ENCODE assay signal across 23 cellular contexts in genomic region chr5:173246135-173246495, GRCh38. TPM values are rescaled to one million over a fixed set of nuclear protein-coding genes. Genes with fewer than 3 reads are reported as not detected.
A peak's percentile ranks its signal among the peaks of the same experiment; 100 is the strongest.
DNase-seq lines count a peak whose midpoint lies in the region; ATAC-seq, FAIRE-seq and TF ChIP-seq lines count a peak whose summit lies in the region.
"Had no signal": no experiment of that assay in that cellular context is flagged by ENCODE, and none has a peak within 500 bp of the region (broad histone marks: within the 10 kb centered on the region; RNA-seq: fewer than 3 reads in every experiment).

No MANE protein-coding gene starts in this region.

- H2BK12ac ChIP-seq in H1 (ENCODE audit: low read depth, low read length): no peak overlapping the region

- H3K36me3 ChIP-seq in left ventricle myocardium inferior: no peaks in the 10 kb centered on the region
- no peaks in the 10 kb centered on the region; a peak in 1 of 8 replicates for H3K36me3 ChIP-seq in H1 (ENCODE audit: control insufficient read depth in 2 of 4, insufficient read depth in 4 of 4, low read length in 3 of 4)
- H3K36me3 ChIP-seq: BE2C had no signal

- peaks cover 59% of the 10 kb centered on the region for H3K4me1 ChIP-seq in left ventricle myocardium inferior
- peaks cover 0 to 36% (median 14%) of the 10 kb centered on the region in 4 experiments; a peak in 6 of 7 replicates for H3K4me1 ChIP-seq in H1 (replicated peaks in 1 of 4; ENCODE audit: control insufficient read depth in 3 of 4, insufficient read depth in 4 of 4, low read length in 3 of 4)
- H3K4me1 ChIP-seq: BE2C had no signal

- H4K91ac ChIP-seq in H1 (replicated peaks; ENCODE audit: insufficient read length, low read length): no peak overlapping the region

- ATAC-seq in HG02759 (IDR thresholded peaks at IDR 0.05; ENCODE audit: unreplicated experiment): no peak

- H4K20me1 ChIP-seq in H1 (replicated peaks in 1 of 2; ENCODE audit: control insufficient read depth in 1 of 2, insufficient read depth in 2 of 2, low read length in 2 of 2): peaks cover 11 to 21% of the 10 kb centered on the region in 2 experiments

- no peak for TF ChIP-seq CTCF in left ventricle myocardium inferior (IDR thresholded peaks at IDR 0.05; ENCODE audit: borderline replicate concordance)
- no peak for TF ChIP-seq CTCF in H1 (IDR thresholded peaks at IDR 0.05; ENCODE audit: control extremely low read depth in 1 of 3, insufficient read depth in 1 of 3, low read depth in 1 of 3, low read length in 3 of 3)

- peak overlapping the region; percentile 55 to 56 for H3K4me2 ChIP-seq in H1 (ENCODE audit: insufficient read depth in 1 of 2, low read depth in 2 of 2, low read length in 2 of 2)

- CTCF ChIA-PET in H1 (lab: Charles Lee; ENCODE audit: partially characterized antibody): interaction anchor here (0.6 to 1.2 kb wide), 3 partner anchors 11 to 81 kb away, joined by 3 to 5 read pairs (median 3); partner anchors contain the start of gene NKX2-5

- H4K5ac ChIP-seq in H1 (ENCODE audit: insufficient read length, low read depth, low read length): no peak overlapping the region

- H3K79me2 ChIP-seq in H1 (ENCODE audit: control insufficient read depth in 1 of 2, insufficient read depth in 2 of 2, low read length in 2 of 2): no peaks in the 10 kb centered on the region

- WGBS in H1 (ENCODE audit: extremely low coverage in 1 of 2, insufficient coverage in 1 of 2, insufficient read length in 1 of 2, insufficient replicate concordance in 2 of 2, low coverage in 1 of 2, low lambda C conversion rate in 2 of 2, missing lambda C conversion rate in 1 of 2), 2 experiments: 8% methylated on average over 17 of the region's 17 CpGs; no CpG with 5 or more reads in 1 of the 2 experiments

- no peak overlapping the region for H2BK5ac ChIP-seq in H1 (ENCODE audit: low read depth, low read length)

- no peak overlapping the region for H3K14ac ChIP-seq in H1 (ENCODE audit: insufficient read length)

- no peak overlapping the region for H2BK120ac ChIP-seq in H1 (replicated peaks; ENCODE audit: low read depth, low read length)

- no peak overlapping the region for H2BK20ac ChIP-seq in H1 (ENCODE audit: low read length)

- H2AK5ac ChIP-seq in H1 (ENCODE audit: low read depth, low read length): no peak overlapping the region

- no peak for TF ChIP-seq RAD21 in H1 (IDR thresholded peaks at IDR 0.05 in 1 of 2, conservative IDR thresholded peaks at IDR 0.05 in 1 of 2; ENCODE audit: low read depth in 2 of 2, low read length in 2 of 2)

- H3K23ac ChIP-seq in H1 (ENCODE audit: insufficient read length): no peak overlapping the region

- no peak for TF ChIP-seq EP300 in H1 (IDR thresholded peaks at IDR 0.05; ENCODE audit: borderline replicate concordance in 1 of 2, low read depth in 2 of 2, low read length in 2 of 2)

- no peak overlapping the region for H2AFZ ChIP-seq in H1 (ENCODE audit: low read length)

- H3K23me2 ChIP-seq in H1 (ENCODE audit: low read depth, low read length): no peaks in the 10 kb centered on the region; the same call in 1 of the 2 replicates

- H3K9ac ChIP-seq in H1 (replicated peaks in 1 of 4; ENCODE audit: extremely low read depth in 1 of 4, low read depth in 3 of 4, low read length in 3 of 4): no peak overlapping the region

- H2BK15ac ChIP-seq in H1 (ENCODE audit: low read length): no peak overlapping the region

- H3K27me3 ChIP-seq in left ventricle myocardium inferior (ENCODE audit: low read depth) (peaks cover 99% of the 10 kb centered on the region), H1 (replicated peaks in 1 of 4; ENCODE audit: control insufficient read depth in 3 of 4, extremely low read depth in 1 of 4, insufficient read depth in 3 of 4, low read length in 3 of 4) (peaks cover 63 to 100% (median 89%) of the 10 kb centered on the region in 4 experiments)

- POLR2A ChIA-PET in H1 (lab: Charles Lee; ENCODE audit: partially characterized antibody): interaction anchor here (1.2 to 4.8 kb wide), 3 partner anchors 11 to 18 kb away, joined by 4 to 27 read pairs (median 4); partner anchors contain the start of gene NKX2-5

- H3K4me3 ChIP-seq in left ventricle myocardium inferior (peak overlapping the region; percentile 76), H1 (ENCODE audit: extremely low read depth in 1 of 4, insufficient read depth in 2 of 4, low read depth in 3 of 4, low read length in 4 of 4) (peak overlapping the region in 3 of 4 experiments; percentile 21 to 48 (median 23); a peak in 4 of 8 replicates)

- H3K9me3 ChIP-seq in left ventricle myocardium inferior (replicated peaks) (no peaks in the 10 kb centered on the region), H1 (ENCODE audit: insufficient read depth in 2 of 2, low read depth in 1 of 2, low read length in 1 of 2) (no peaks in the 10 kb centered on the region)
- H3K9me3 ChIP-seq: BE2C had no signal

- DNase-seq in left ventricle myocardium inferior (no peak), cardiac septum (ENCODE audit: low spot score) (no peak), H1 (ENCODE audit: low read depth in 1 of 2, low spot score in 2 of 2) (no peak), mesenteric fat pad (ENCODE audit: low spot score) (peak; percentile 62), NCI-H524 treated with DMSO at 0.1 percent for 48 hours (lab: John Stamatoyannopoulos, UW) (no peak)
- no peak for DNase-seq in stimulated activated CD4-positive, alpha-beta T cell treated with anti-CD3 and anti-CD28 coated beads, Interleukin-1b, Interleukin-23, amount 100 ng/mL, for 48 hours
- DNase-seq: BE2C; CD4-positive, alpha-beta memory T cell; DMS79 treated with DMSO at 0.1 percent for 48 hours; GDM1; Kasumi-1; NCI-H1436 treated with DMSO at 0.1 percent for 48 hours; NCI-H2081; NCI-H524; NK-92 treated with Interleukin-12 subunit alpha and Interleukin-12 subunit beta, amount 100 ng/mL, for 24 hours; OCI-M1; RPMI8226 had no signal

- H3K79me1 ChIP-seq in H1 (ENCODE audit: low read depth, low read length): no peaks in the 10 kb centered on the region

- intact Hi-C loops in left ventricle myocardium inferior (cut with micrococcal nuclease) (no loop called here), cardiac septum (cut with DNase I) (no loop called here)

- no peak for FAIRE-seq in H1 (lab: Jason Lieb, UNC)
- FAIRE-seq: D721Med, GM12892, GM19239 had no signal

- H3K4ac ChIP-seq in H1 (replicated peaks; ENCODE audit: insufficient read length, low read depth, low read length): no peak overlapping the region

- H4K8ac ChIP-seq in H1 (ENCODE audit: extremely low read depth, insufficient read depth, low read length): no peak overlapping the region

- H3K56ac ChIP-seq in H1 (replicated peaks; ENCODE audit: insufficient read length, low read depth, low read length): no peak overlapping the region

- no peak overlapping the region for H3K18ac ChIP-seq in H1 (ENCODE audit: extremely low read depth, low read length)

- no peak for TF ChIP-seq POLR2A in H1 (IDR thresholded peaks at IDR 0.05; ENCODE audit: control extremely low read depth in 1 of 2, low read depth in 2 of 2, low read length in 2 of 2)

- H3K27ac ChIP-seq in left ventricle myocardium inferior (replicated peaks) (peak overlapping the region; percentile 91), H1 (ENCODE audit: low read depth, low read length) (no peak overlapping the region)
- H3K27ac ChIP-seq: HL-60 had no signal

TF ChIP-seq in H1, 55 proteins besides CTCF, POLR2A, EP300 and RAD21 (continues in another document):
- no peak for TF ChIP-seq USF2 (IDR thresholded peaks at IDR 0.05; ENCODE audit: low read length)
- no peak for TF ChIP-seq CTBP2 (IDR thresholded peaks at IDR 0.05; ENCODE audit: borderline replicate concordance, insufficient read depth, insufficient read length, low read length)
- TF ChIP-seq NANOG (IDR thresholded peaks at IDR 0.05; ENCODE audit: insufficient read depth, low read depth, low read length, poor library complexity, severe bottlenecking): no peak
- no peak for TF ChIP-seq MAX (IDR thresholded peaks at IDR 0.05)
- no peak for TF ChIP-seq ZNF274 (IDR thresholded peaks at IDR 0.05; ENCODE audit: borderline replicate concordance, extremely low read depth, low read length)
- no peak for TF ChIP-seq TAF7 (optimal IDR thresholded peaks at IDR 0.05; ENCODE audit: borderline replicate concordance, low read depth, low read length)
- TF ChIP-seq SP4 (IDR thresholded peaks at IDR 0.05; ENCODE audit: low read length): no peak
- TF ChIP-seq RFX5 (IDR thresholded peaks at IDR 0.05; ENCODE audit: borderline replicate concordance, low read depth, low read length): no peak
- TF ChIP-seq CBX8 (IDR thresholded peaks at IDR 0.05; ENCODE audit: borderline replicate concordance, low read depth, low read length): no peak
- peak; percentile 34 for TF ChIP-seq EZH2 (IDR thresholded peaks at IDR 0.05; ENCODE audit: low read depth, low read length, severe bottlenecking)
- no peak for TF ChIP-seq GTF2F1 (IDR thresholded peaks at IDR 0.05; ENCODE audit: borderline replicate concordance, low read depth, low read length)
- no peak for TF ChIP-seq JUN (IDR thresholded peaks at IDR 0.05; ENCODE audit: low read depth, low read length)
- TF ChIP-seq MAFK (IDR thresholded peaks at IDR 0.05; ENCODE audit: low read depth, low read length): no peak
- no peak for TF ChIP-seq SIRT6 (IDR thresholded peaks at IDR 0.05; ENCODE audit: low read length)

RNA-seq across cellular contexts. Expression of gene NKX2-5, which starts 11.1 kb away (rescaled TPM):
- total RNA-seq in left ventricle myocardium inferior: 248 TPM
- 157 TPM for total RNA-seq in cardiac septum
- total RNA-seq in H1 (2021; fragmentation: NEBNext Ultra II Directional; extraction: Animal tissue kit (Norgen Biotek cat#: 25700)): not detected in 2 replicates
- polyA plus RNA-seq in H1 (2011; rRNA removed): 0.13 TPM in 1 of 2 replicates, not detected in the other
- polyA plus RNA-seq in H1 (2011; cell fraction: cytosol; rRNA removed): not detected
- polyA plus RNA-seq in H1 (2011; cell fraction: nucleus; rRNA removed): 0.21 TPM
- 0.11 TPM in 1 of 4 replicates, not detected in the others for polyA plus RNA-seq in H1 (2012, experiment 1 of 2)
- 0.09 TPM for polyA plus RNA-seq in H1 (2012, experiment 2 of 2)
- 0.12 TPM for polyA plus RNA-seq in H1 (2013, experiment 1 of 2)
- not detected for polyA plus RNA-seq in H1 (2013, experiment 2 of 2)
- 0.09 TPM in 1 of 2 replicates, not detected in the other for polyA minus RNA-seq in H1 (2011; rRNA and poly(A)+ RNA removed)
- not detected for polyA minus RNA-seq in H1 (2011; cell fraction: cytosol; rRNA and poly(A)+ RNA removed)
- polyA minus RNA-seq in H1 (2011; cell fraction: nucleus; rRNA and poly(A)+ RNA removed): 1.5 TPM
- not detected for total RNA-seq in mesenteric fat pad
- total RNA-seq: CD4-positive, alpha-beta memory T cell; SK-MEL-5 had no signal
- polyA plus RNA-seq: CD4-positive, alpha-beta memory T cell had no signal

Comparison
In these comparisons a context has a peak if more than half of its experiments do, and no peak if none do; other contexts are left out.
1. RNA of gene NKX2-5, which starts 11.1 kb away (total RNA-seq): 248 TPM in left ventricle myocardium inferior (single experiment) and 157 TPM in cardiac septum (single experiment); not detected in H1 and not detected in mesenteric fat pad (single experiment); every median in the first group is over 100 times any median in the second.